ENCODE assay signal across 1 cellular context in the genomic region with DNA sequence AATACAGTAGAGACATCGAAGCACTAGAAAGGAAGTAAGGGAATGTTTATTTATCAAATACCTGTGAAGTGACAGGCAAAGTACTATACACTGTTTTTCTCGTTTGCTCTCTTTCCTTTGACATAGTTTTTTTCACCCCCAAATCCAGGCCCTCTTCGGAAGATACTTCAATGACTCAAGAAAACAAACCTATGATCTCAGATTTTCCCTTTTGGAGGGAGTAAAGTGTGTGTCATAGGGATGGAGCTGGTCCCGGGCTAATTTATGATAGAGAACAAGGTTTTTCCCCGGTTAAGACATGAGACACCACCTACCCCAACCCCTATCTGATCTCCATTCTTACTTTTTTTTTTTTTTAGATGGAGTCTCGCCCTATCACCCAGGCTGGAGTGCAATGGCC.
TF ChIP-seq lines count a peak whose summit lies in the region.

No MANE protein-coding gene starts in this region.

TF ChIP-seq in IMR-90, 13 proteins besides CTCF, POLR2A, EP300 and RAD21:
- TF ChIP-seq MAZ (IDR thresholded peaks at IDR 0.05; ENCODE audit: borderline replicate concordance, low read depth, low read length): no peak
- no peak for TF ChIP-seq RFX5 (IDR thresholded peaks at IDR 0.05; ENCODE audit: low read depth, low read length)
- no peak for TF ChIP-seq SMC3 (IDR thresholded peaks at IDR 0.05; ENCODE audit: low read depth, low read length)
- TF ChIP-seq MAFK (IDR thresholded peaks at IDR 0.05; ENCODE audit: low read depth, low read length): no peak
- TF ChIP-seq FOS (IDR thresholded peaks at IDR 0.05; ENCODE audit: low read depth, low read length): no peak
- TF ChIP-seq NFE2L2 (IDR thresholded peaks at IDR 0.05; ENCODE audit: low read depth, low read length): no peak
- no peak for TF ChIP-seq RCOR1 (IDR thresholded peaks at IDR 0.05; ENCODE audit: insufficient replicate concordance, low read length)
- TF ChIP-seq CEBPB (IDR thresholded peaks at IDR 0.05; ENCODE audit: low read depth, low read length): no peak
- TF ChIP-seq CHD1 (IDR thresholded peaks at IDR 0.05; ENCODE audit: low read depth, low read length): no peak
- TF ChIP-seq, protein P1, sequence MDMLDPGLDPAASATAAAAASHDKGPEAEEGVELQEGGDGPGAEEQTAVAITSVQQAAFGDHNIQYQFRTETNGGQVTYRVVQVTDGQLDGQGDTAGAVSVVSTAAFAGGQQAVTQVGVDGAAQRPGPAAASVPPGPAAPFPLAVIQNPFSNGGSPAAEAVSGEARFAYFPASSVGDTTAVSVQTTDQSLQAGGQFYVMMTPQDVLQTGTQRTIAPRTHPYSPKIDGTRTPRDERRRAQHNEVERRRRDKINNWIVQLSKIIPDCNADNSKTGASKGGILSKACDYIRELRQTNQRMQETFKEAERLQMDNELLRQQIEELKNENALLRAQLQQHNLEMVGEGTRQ (IDR thresholded peaks at IDR 0.05; ENCODE audit: low read depth, low read length): no peak
- TF ChIP-seq, protein P2, sequence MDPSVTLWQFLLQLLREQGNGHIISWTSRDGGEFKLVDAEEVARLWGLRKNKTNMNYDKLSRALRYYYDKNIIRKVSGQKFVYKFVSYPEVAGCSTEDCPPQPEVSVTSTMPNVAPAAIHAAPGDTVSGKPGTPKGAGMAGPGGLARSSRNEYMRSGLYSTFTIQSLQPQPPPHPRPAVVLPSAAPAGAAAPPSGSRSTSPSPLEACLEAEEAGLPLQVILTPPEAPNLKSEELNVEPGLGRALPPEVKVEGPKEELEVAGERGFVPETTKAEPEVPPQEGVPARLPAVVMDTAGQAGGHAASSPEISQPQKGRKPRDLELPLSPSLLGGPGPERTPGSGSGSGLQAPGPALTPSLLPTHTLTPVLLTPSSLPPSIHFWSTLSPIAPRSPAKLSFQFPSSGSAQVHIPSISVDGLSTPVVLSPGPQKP (IDR thresholded peaks at IDR 0.05; ENCODE audit: borderline replicate concordance, low read depth, low read length): no peak
- TF ChIP-seq BHLHE40 (IDR thresholded peaks at IDR 0.05; ENCODE audit: low read depth, low read length): no peak
- TF ChIP-seq MXI1 (IDR thresholded peaks at IDR 0.05; ENCODE audit: borderline replicate concordance, low read depth, low read length): no peak
